In the genomic region with DNA sequence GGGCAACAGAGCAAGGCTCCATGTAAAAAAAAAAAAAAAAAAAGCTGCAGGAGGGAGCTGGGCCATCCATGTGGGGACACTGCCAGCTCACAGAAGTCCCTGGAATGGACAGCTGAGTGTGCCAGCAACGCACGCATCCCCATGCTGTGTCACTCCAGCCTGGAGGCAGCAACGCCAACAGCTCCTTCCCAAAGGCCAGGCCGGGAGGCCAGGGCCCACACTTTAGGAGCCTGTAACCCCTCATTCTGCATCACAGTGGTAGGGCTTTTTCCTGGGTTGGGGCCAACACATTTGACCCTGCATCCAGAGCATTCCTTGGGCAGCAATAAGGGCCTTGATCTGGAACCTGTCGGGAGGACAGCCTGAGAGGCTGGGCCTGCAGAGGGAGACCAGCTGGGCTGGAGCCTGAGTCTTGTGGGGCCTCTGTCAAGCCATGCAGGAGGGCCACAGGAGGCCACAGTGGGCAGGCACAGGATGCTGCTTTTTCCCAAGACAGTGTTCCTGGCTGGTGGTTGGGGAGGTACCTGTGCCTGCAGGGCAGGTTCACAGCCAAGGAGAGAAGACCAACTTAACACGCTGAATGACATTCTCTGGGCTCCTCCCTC, we compare ENCODE assay signal across 26 cellular contexts. TPM values are rescaled to one million over a fixed set of nuclear protein-coding genes. Genes with fewer than 3 reads are reported as not detected.
DNase-seq lines count a peak whose midpoint lies in the region; ATAC-seq and TF ChIP-seq lines count a peak whose summit lies in the region.
"Had no signal": no experiment of that assay in that cellular context is flagged by ENCODE, and none has a peak within 500 bp of the region (broad histone marks: within the 10 kb centered on the region; RNA-seq: fewer than 3 reads in every experiment).

No MANE protein-coding gene starts in this region.

- TF ChIP-seq CTCF in spleen (IDR thresholded peaks at IDR 0.05 in 8 of 11, conservative IDR thresholded peaks at IDR 0.05 in 3 of 11): no peak

- TF ChIP-seq POLR2A in spleen (IDR thresholded peaks at IDR 0.05): no peak

- no peak for DNase-seq in Right ventricle myocardium inferior (ENCODE audit: missing footprints)
- DNase-seq in left ventricle myocardium superior: no peak
- DNase-seq in cerebellum (ENCODE audit: low spot score): peak; percentile 69
- peak; percentile 18 for DNase-seq in myocyte (ENCODE audit: low read depth)
- peak; percentile 43 for DNase-seq in spleen
- DNase-seq: AML-193; Calu3; CD8-positive, alpha-beta memory T cell; DMS153; KG1; NCI-H1092; NCI-H1436; NCI-H187 treated with DMSO at 0.1 percent for 48 hours; NCI-H2107; PC-9; RPMI8226; SIG-M5; SK-N-SH had no signal

- peaks cover 0 to 18% (median 0%) of the 10 kb centered on the region in 7 donors for H3K27me3 ChIP-seq in spleen (replicated peaks in 1 of 7)

- peak; percentile 39 for ATAC-seq in Right ventricle myocardium inferior
- no peak for ATAC-seq in left ventricle myocardium superior
- no peak for ATAC-seq in HG03159 (IDR thresholded peaks at IDR 0.05; ENCODE audit: unreplicated experiment)
- ATAC-seq in GM21526 (IDR thresholded peaks at IDR 0.05; ENCODE audit: low FRiP score, unreplicated experiment): no peak
- no peak for ATAC-seq in GM21717 (IDR thresholded peaks at IDR 0.05; ENCODE audit: unreplicated experiment)

- intact Hi-C loops in Right ventricle myocardium inferior (cut with DNase I): no loop called here
- intact Hi-C loops in left ventricle myocardium superior (cut with micrococcal nuclease): no loop called here
- intact Hi-C loops in spleen (cut with DNase I; ENCODE audit: low total_unique reads): no loop called here

- no peak overlapping the region for H3K4me3 ChIP-seq in spleen
- H3K4me3 ChIP-seq: PC-9 had no signal

- WGBS in spleen, 5 donors: 88 to 95% (median 93%) methylated on average over 4 to 6 of the region's 6 CpGs

- H3K36me3 ChIP-seq in spleen: no peaks in the 10 kb centered on the region

- no peaks in the 10 kb centered on the region for H3K4me1 ChIP-seq in spleen

- peaks cover 0 to 7% (median 1%) of the 10 kb centered on the region in 8 donors for H3K9me3 ChIP-seq in spleen
- H3K9me3 ChIP-seq: SK-N-SH had no signal

- no peak overlapping the region for H3K27ac ChIP-seq in spleen
- H3K27ac ChIP-seq: C4-2B, PC-9 had no signal

RNA-seq across cellular contexts. Expression of gene KCNK3, which starts 16.8 kb away (rescaled TPM):
- total RNA-seq in Right ventricle myocardium inferior: 4.5 TPM
- total RNA-seq in left ventricle myocardium superior: 2.8 TPM
- 6.3 TPM for total RNA-seq in cerebellum
- total RNA-seq in myocyte: 0.62 and 1.1 TPM in 2 replicates
- polyA plus RNA-seq in myocyte (2012): 0.08 TPM
- total RNA-seq in spleen: 1 to 10 TPM; 1.1 to 6.0 (median 2.9) TPM
- 1 to 10 TPM in 1 of 3 donors, under 1 TPM in 2; 0.61 to 1.2 (median 0.83) TPM for polyA plus RNA-seq in spleen
- total RNA-seq: Calu3; CD8-positive, alpha-beta memory T cell; PC-9 had no signal
- polyA plus RNA-seq: CD8-positive, alpha-beta memory T cell had no signal

RNA-seq across cellular contexts. Expression of gene CIB4, which starts 34.6 kb away (rescaled TPM):
- total RNA-seq in Right ventricle myocardium inferior: not detected
- total RNA-seq in left ventricle myocardium superior: not detected
- not detected for total RNA-seq in cerebellum
- total RNA-seq in myocyte: not detected in 2 replicates
- not detected for polyA plus RNA-seq in myocyte (2012)
- not detected for total RNA-seq in spleen
- not detected for polyA plus RNA-seq in spleen
- total RNA-seq: A172; Calu3; CD8-positive, alpha-beta memory T cell; H4; NCI-H460; PC-9 had no signal
- polyA plus RNA-seq: AG04450; CD8-positive, alpha-beta memory T cell; SK-N-SH had no signal

Comparison
In these comparisons a context has a peak if more than half of its experiments do, and no peak if none do; other contexts are left out.
1. DNase-seq: peak in cerebellum (single experiment), myocyte (single experiment) and spleen (single experiment); none in Right ventricle myocardium inferior (single experiment) and left ventricle myocardium superior (single experiment).